In genomic region chr2:144759746-144760145, GRCh38 we compare ENCODE assay signal across 1 cellular context.
TF ChIP-seq lines count a peak whose summit lies in the region.

No MANE protein-coding gene starts in this region.

TF ChIP-seq in WTC11, 78 proteins besides CTCF, POLR2A, EP300 and RAD21 (continued from another document):
- TF ChIP-seq ARID4B (CRISPR knock-in tag; IDR thresholded peaks at IDR 0.05; ENCODE audit: borderline replicate concordance): no peak
- TF ChIP-seq IRF1 (CRISPR knock-in tag; IDR thresholded peaks at IDR 0.05): no peak
- TF ChIP-seq HMGXB4 (CRISPR knock-in tag; IDR thresholded peaks at IDR 0.05): no peak
- no peak for TF ChIP-seq E2F1 (CRISPR knock-in tag; IDR thresholded peaks at IDR 0.05)
- TF ChIP-seq JAZF1 (CRISPR knock-in tag; IDR thresholded peaks at IDR 0.05): no peak
